ENCODE assay signal across 1 cellular context in the genomic region with DNA sequence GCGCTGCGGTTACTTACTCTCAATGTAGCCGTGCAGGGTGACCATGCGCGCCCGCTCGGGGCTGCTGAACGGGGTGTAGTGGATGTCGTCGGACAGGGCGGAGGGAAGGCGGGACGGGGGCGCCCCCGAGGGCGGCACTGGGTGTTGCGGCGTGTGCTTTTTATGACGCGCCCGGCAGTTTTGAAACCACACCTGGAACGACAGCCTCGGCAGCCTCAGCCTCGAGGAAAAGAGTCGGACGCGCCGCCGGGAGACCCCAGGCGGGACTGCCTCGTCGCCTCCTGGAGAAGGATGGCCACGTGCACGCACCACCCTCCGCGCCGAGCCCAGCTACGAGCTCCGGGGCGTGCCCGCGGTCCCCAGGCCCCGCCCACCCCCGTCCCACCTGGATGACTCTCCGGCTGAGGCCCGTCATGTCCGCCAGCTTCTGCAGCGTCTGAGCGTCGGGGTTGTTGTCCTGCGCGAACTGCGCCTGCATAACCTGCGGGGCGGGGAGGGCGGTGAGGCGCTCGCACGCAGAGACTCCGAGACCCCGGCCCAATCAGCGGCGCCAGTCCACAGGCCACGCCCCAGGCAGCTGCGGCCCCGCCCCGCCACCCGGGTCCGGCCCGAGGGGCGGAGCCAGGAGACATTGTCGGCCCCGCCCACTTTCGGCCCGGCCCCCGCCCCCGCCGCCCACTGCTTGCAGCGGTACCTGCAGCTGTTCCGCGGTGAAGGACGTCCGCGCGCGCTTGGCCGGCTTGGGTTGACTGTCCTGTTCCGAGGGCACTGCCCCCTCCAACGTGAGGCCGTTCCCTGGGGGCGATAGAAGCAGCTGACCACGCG.
TF ChIP-seq lines count a peak whose summit lies in the region.

No MANE protein-coding gene starts in this region.

TF ChIP-seq in WTC11, 78 proteins besides CTCF, POLR2A, EP300 and RAD21 (continued from another document):
- TF ChIP-seq GTF2I (CRISPR knock-in tag; conservative IDR thresholded peaks at IDR 0.05) = no peak
- peak; percentile 93 for TF ChIP-seq TEAD1 (CRISPR knock-in tag; IDR thresholded peaks at IDR 0.05)
- no peak for TF ChIP-seq AR (CRISPR knock-in tag; IDR thresholded peaks at IDR 0.05)
- TF ChIP-seq USF1 (CRISPR knock-in tag; IDR thresholded peaks at IDR 0.05) = peak; percentile 80; the same call in 1 of the 2 replicates
- TF ChIP-seq MLX (CRISPR knock-in tag; IDR thresholded peaks at IDR 0.05) = 0 out of 2 replicates have a peak, but pooled peaks have one; percentile 65
- TF ChIP-seq FOXP1 (CRISPR knock-in tag; IDR thresholded peaks at IDR 0.05; ENCODE audit: borderline replicate concordance) = peak; percentile 96
- TF ChIP-seq ZNF416 (CRISPR knock-in tag; IDR thresholded peaks at IDR 0.05) = no peak
- 0 out of 2 replicates have a peak, but pooled peaks have one; percentile 9 for TF ChIP-seq CREM (CRISPR knock-in tag; IDR thresholded peaks at IDR 0.05)
- peak; percentile 89; the same call in 1 of the 2 replicates for TF ChIP-seq E2F1 (CRISPR knock-in tag; IDR thresholded peaks at IDR 0.05)
